17 cellular contexts compared by ENCODE assay signal in the genomic region with DNA sequence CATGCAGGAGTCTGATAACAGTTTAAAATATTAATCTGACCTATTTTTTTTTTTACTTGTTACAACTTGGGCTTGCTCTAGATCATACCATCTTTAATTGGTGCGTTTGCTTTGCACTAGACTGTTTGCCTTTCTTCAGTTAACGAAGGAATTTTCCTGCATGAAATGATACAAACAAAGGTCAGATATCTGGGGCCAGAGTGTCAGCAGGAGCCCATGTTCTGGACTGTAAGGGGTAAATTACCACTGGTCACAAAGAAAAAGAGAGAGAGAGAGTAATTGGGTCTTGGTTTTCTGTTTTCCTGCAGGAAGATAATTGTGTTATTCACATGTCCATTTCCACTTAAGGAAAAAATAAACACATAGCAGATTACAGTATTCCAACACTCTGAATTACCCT.
DNase-seq lines count a peak whose midpoint lies in the region; ATAC-seq, FAIRE-seq and TF ChIP-seq lines count a peak whose summit lies in the region.
"Had no signal": no experiment of that assay in that cellular context is flagged by ENCODE, and none has a peak within 500 bp of the region (broad histone marks: within the 10 kb centered on the region; RNA-seq: fewer than 3 reads in every experiment).

No MANE protein-coding gene starts in this region.

- peaks cover 19% of the 10 kb centered on the region for H3K4me1 Mint-ChIP-seq in nephron
- no peaks in the 10 kb centered on the region for H3K4me1 Mint-ChIP-seq in glutamatergic neuron (ENCODE audit: low read depth, unreplicated experiment)

- H3K36me3 Mint-ChIP-seq in nephron (ENCODE audit: low read depth): no peaks in the 10 kb centered on the region
- no peaks in the 10 kb centered on the region for H3K36me3 Mint-ChIP-seq in glutamatergic neuron (ENCODE audit: unreplicated experiment)
- H3K36me3 Mint-ChIP-seq: CD8-positive, alpha-beta T cell had no signal

- H3K27me3 Mint-ChIP-seq in nephron (ENCODE audit: low read depth) (no peaks in the 10 kb centered on the region), glutamatergic neuron (ENCODE audit: unreplicated experiment) (peaks cover 2% of the 10 kb centered on the region)

- no peak for TF ChIP-seq POLR2A in endothelial cell of umbilical vein (IDR thresholded peaks at IDR 0.05; ENCODE audit: low read depth, low read length)

- intact Hi-C loops in endothelial cell of umbilical vein (cut with micrococcal nuclease): loop anchor here (1.0 to 2.0 kb wide), 2 partner anchors 39 to 401 kb away; no protein-coding TSS in a partner anchor

- H3K4me3 Mint-ChIP-seq in nephron: no peak overlapping the region
- no peak overlapping the region for H3K4me3 Mint-ChIP-seq in glutamatergic neuron (ENCODE audit: unreplicated experiment)
- H3K4me3 Mint-ChIP-seq: CD8-positive, alpha-beta T cell had no signal

- H3K79me2 ChIP-seq in endothelial cell of umbilical vein (ENCODE audit: control insufficient read depth, insufficient read depth, low read length): no peaks in the 10 kb centered on the region

- H2AFZ ChIP-seq in endothelial cell of umbilical vein (ENCODE audit: low read depth, low read length): peak overlapping the region; percentile 28

- peak overlapping the region; percentile 75 for H3K4me2 ChIP-seq in endothelial cell of umbilical vein (ENCODE audit: insufficient read depth, low read length)

- CTCF ChIA-PET in endothelial cell of umbilical vein (lab: Charles Lee): interaction anchor here (0.9 to 1.3 kb wide), 3 partner anchors 8 to 73 kb away, joined by 3 read pairs; no protein-coding TSS in a partner anchor
- CTCF ChIA-PET in GM10248 (lab: Yijun Ruan, JAX): interaction anchor here (1.0 kb wide), 1 partner anchor 8 kb away, joined by 3 read pairs; no protein-coding TSS in a partner anchor

- H3K9me1 ChIP-seq in endothelial cell of umbilical vein (replicated peaks; ENCODE audit: control insufficient read depth, extremely low read depth, insufficient read depth, low read length): no peaks in the 10 kb centered on the region

- POLR2A ChIA-PET in endothelial cell of umbilical vein (lab: Charles Lee) (no interaction called here), GM10248 (lab: Yijun Ruan, JAX) (no interaction called here)

- H3K9me3 Mint-ChIP-seq in nephron (no peaks in the 10 kb centered on the region), glutamatergic neuron (ENCODE audit: unreplicated experiment) (no peaks in the 10 kb centered on the region)
- H3K9me3 Mint-ChIP-seq: CD8-positive, alpha-beta T cell had no signal

- no peaks in the 10 kb centered on the region for H3K27me3 ChIP-seq in endothelial cell of umbilical vein (ENCODE audit: control insufficient read depth in 2 of 2, insufficient read depth in 2 of 2, low read length in 2 of 2)

- BruUV-seq in endothelial cell of umbilical vein (replicated peaks; lab: Mats Ljungman, UMichigan): no TSS peak

- no peaks in the 10 kb centered on the region for H4K20me1 ChIP-seq in endothelial cell of umbilical vein (replicated peaks; ENCODE audit: control insufficient read depth, extremely low read depth, insufficient read depth, low read length)

- peak overlapping the region; percentile 35 for H3K27ac ChIP-seq in endothelial cell of umbilical vein (ENCODE audit: insufficient read depth, low read depth, low read length)
- H3K27ac ChIP-seq: RWPE1 had no signal

- peak overlapping the region in 1 of 3 experiments; percentile 35 for H3K4me3 ChIP-seq in endothelial cell of umbilical vein (replicated peaks in 1 of 3; ENCODE audit: insufficient read depth in 1 of 3, low read depth in 1 of 3, low read length in 3 of 3)

- no peak for FAIRE-seq in endothelial cell of umbilical vein (lab: Jason Lieb, UNC)
- FAIRE-seq: D721Med had no signal

- H3K27ac Mint-ChIP-seq in nephron: peak overlapping the region; percentile 22 to 39 (median 36)
- H3K27ac Mint-ChIP-seq in glutamatergic neuron (ENCODE audit: unreplicated experiment): no peak overlapping the region
- H3K27ac Mint-ChIP-seq: CD8-positive, alpha-beta T cell had no signal

- TF ChIP-seq CTCF in endothelial cell of umbilical vein (IDR thresholded peaks at IDR 0.05; ENCODE audit: extremely low read depth in 1 of 2, insufficient read depth in 1 of 2, low read depth in 1 of 2, low read length in 2 of 2) (no peak), nephron (IDR thresholded peaks at IDR 0.05; ENCODE audit: unreplicated experiment in 3 of 3) (no peak), glutamatergic neuron (IDR thresholded peaks at IDR 0.05; ENCODE audit: partially characterized antibody, unreplicated experiment) (no peak), GM10248 (IDR thresholded peaks at IDR 0.05; ENCODE audit: control extremely low read depth, extremely low read depth, low read depth, missing control alignments) (no peak)

- dilution Hi-C loops in endothelial cell of umbilical vein (cut with MboI; ENCODE audit: extremely low pct_ligation_motif_present, low sequenced_read_pairs): no loop called here

- H3K4me1 ChIP-seq in endothelial cell of umbilical vein (ENCODE audit: control insufficient read depth, extremely low read depth, insufficient read depth, low read length): peaks cover 22% of the 10 kb centered on the region

- ATAC-seq in HG02885 (IDR thresholded peaks at IDR 0.05; ENCODE audit: poor library complexity, unreplicated experiment): no peak
- ATAC-seq: CD8-positive, alpha-beta T cell had no signal

- H3K9ac ChIP-seq in endothelial cell of umbilical vein (replicated peaks; ENCODE audit: extremely low read depth, insufficient read depth, low read length): no peak overlapping the region

- H3K9me3 ChIP-seq in endothelial cell of umbilical vein (replicated peaks; ENCODE audit: control insufficient read depth, insufficient read depth, low read length): no peaks in the 10 kb centered on the region

- no peaks in the 10 kb centered on the region for H3K36me3 ChIP-seq in endothelial cell of umbilical vein (ENCODE audit: control insufficient read depth in 2 of 2, extremely low read depth in 1 of 2, insufficient read depth in 2 of 2, low read length in 2 of 2)

- DNase-seq in NCI-H2227 (lab: John Stamatoyannopoulos, UW; ENCODE audit: unreplicated experiment) (peak; percentile 47), endothelial cell of umbilical vein (ENCODE audit: low read depth, low spot score) (no peak), glutamatergic neuron (no peak), GM10248 (ENCODE audit: extremely low spot score) (no peak)
- no peak for DNase-seq in activated CD4-positive, CD25-positive, alpha-beta regulatory T cell (lab: John Stamatoyannopoulos, UW)
- DNase-seq: CD8-positive, alpha-beta T cell; DND-41; GDM1; GOT3; Karpas-422; NCI-H1105 treated with DMSO at 0.1 percent for 48 hours; NCI-H2081 treated with DMSO at 0.1 percent for 48 hours; NCI-H526 treated with DMSO at 0.1 percent for 48 hours had no signal

TF ChIP-seq in endothelial cell of umbilical vein, 7 proteins besides CTCF, POLR2A, EP300 and RAD21:
- TF ChIP-seq POLR2AphosphoS5 (IDR thresholded peaks at IDR 0.05; ENCODE audit: insufficient read depth, low read depth, low read length) (no peak), EZH2 (IDR thresholded peaks at IDR 0.05; ENCODE audit: borderline replicate concordance, low read depth, low read length, severe bottlenecking) (no peak), MYC (IDR thresholded peaks at IDR 0.05; ENCODE audit: low read depth, low read length) (no peak), GATA2 (IDR thresholded peaks at IDR 0.05; ENCODE audit: insufficient read depth, insufficient read length, low read depth, low read length) (no peak)
- TF ChIP-seq, protein P1, sequence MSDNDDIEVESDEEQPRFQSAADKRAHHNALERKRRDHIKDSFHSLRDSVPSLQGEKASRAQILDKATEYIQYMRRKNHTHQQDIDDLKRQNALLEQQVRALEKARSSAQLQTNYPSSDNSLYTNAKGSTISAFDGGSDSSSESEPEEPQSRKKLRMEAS (IDR thresholded peaks at IDR 0.05; ENCODE audit: insufficient read depth, insufficient read length): no peak
